11 cellular contexts compared by ENCODE assay signal in genomic region chr1:219771039-219771438, GRCh38.
A peak's percentile ranks its signal among the peaks of the same experiment; 100 is the strongest.
DNase-seq lines count a peak whose midpoint lies in the region; ATAC-seq lines count a peak whose summit lies in the region.
"Had no signal": no experiment of that assay in that cellular context is flagged by ENCODE, and none has a peak within 500 bp of the region (broad histone marks: within the 10 kb centered on the region; RNA-seq: fewer than 3 reads in every experiment).

No MANE protein-coding gene starts in this region.

- peak overlapping the region; percentile 6; the same call in 1 of the 2 replicates for H3K27ac ChIP-seq in SJCRH30

- peak; percentile 7 for DNase-seq in GOT3 (lab: John Stamatoyannopoulos, UW)
- peak; percentile 68 to 71 for DNase-seq in SJCRH30
- DNase-seq in fibroblast of peridontal ligament (ENCODE audit: extremely low read depth), result peak; percentile 93
- DNase-seq in stromal cell of bone marrow (ENCODE audit: low read depth), result peak; percentile 94
- no peak for DNase-seq in T-helper 9 cell
- DNase-seq in NCI-H2029 (lab: John Stamatoyannopoulos, UW), result no peak
- DNase-seq: KG1; naive B cell; NCI-H526; stimulated activated CD4-positive, alpha-beta T cell treated with anti-CD3 and anti-CD28 coated beads, Interleukin-4, amount 100 ng/mL, for 24 hours had no signal

- no peaks in the 10 kb centered on the region for H3K9me3 ChIP-seq in SJCRH30 (replicated peaks)

- no peaks in the 10 kb centered on the region for H3K36me3 ChIP-seq in SJCRH30

- no peaks in the 10 kb centered on the region for H3K27me3 ChIP-seq in SJCRH30

- ATAC-seq in HG02798 (IDR thresholded peaks at IDR 0.05; ENCODE audit: poor library complexity, unreplicated experiment), result no peak

- H3K4me3 ChIP-seq in SJCRH30, result no peak overlapping the region

- peaks cover 9% of the 10 kb centered on the region for H3K4me1 ChIP-seq in SJCRH30

Comparison
In these comparisons a context has a peak if more than half of its experiments do, and no peak if none do; other contexts are left out.
1. DNase-seq: peak in GOT3 (single experiment), SJCRH30 (2 of 2), fibroblast of peridontal ligament (single experiment) and stromal cell of bone marrow (single experiment); none in T-helper 9 cell (single experiment) and NCI-H2029 (single experiment).